22 cellular contexts compared by ENCODE assay signal in the genomic region with DNA sequence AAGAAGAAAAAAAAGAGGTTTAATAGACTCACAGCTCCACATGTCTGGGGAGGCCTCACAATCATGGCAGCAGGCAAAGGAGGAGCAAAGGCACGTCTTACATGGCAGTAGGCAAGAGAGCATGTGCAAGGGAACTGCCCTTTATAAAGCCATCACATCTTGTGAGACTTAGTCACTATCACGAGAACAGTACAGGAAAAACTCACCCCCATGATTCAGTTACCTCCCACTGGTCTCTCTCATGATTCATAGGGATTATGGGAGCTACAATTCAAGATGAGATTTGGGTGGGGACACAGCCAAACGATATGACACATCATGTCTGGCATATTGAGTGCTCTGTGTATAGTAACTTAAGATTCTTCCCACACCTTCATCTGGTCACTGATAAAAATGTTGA.
DNase-seq lines count a peak whose midpoint lies in the region; ATAC-seq, FAIRE-seq and TF ChIP-seq lines count a peak whose summit lies in the region.
"Had no signal": no experiment of that assay in that cellular context is flagged by ENCODE, and none has a peak within 500 bp of the region (broad histone marks: within the 10 kb centered on the region; RNA-seq: fewer than 3 reads in every experiment).

No MANE protein-coding gene starts in this region.

- peaks cover 2% of the 10 kb centered on the region for H3K4me1 Mint-ChIP-seq in activated CD4-positive, alpha-beta T cell treated with anti-CD3 and anti-CD28 coated beads for 36 hours
- H3K4me1 Mint-ChIP-seq: central memory CD8-positive, alpha-beta T cell; T-cell had no signal

- H3K27me3 ChIP-seq in PC-3 (ENCODE audit: low read length) = no peaks in the 10 kb centered on the region
- H3K27me3 ChIP-seq in osteoblast (ENCODE audit: insufficient read depth, low read length) = no peaks in the 10 kb centered on the region
- no peaks in the 10 kb centered on the region for H3K27me3 ChIP-seq in H7 (ENCODE audit: control insufficient read depth, insufficient read depth, low read length)
- H3K27me3 ChIP-seq: transverse colon had no signal

- H3K36me3 Mint-ChIP-seq in activated CD4-positive, alpha-beta T cell treated with anti-CD3 and anti-CD28 coated beads for 36 hours (ENCODE audit: low read depth) = peaks cover 36% of the 10 kb centered on the region

- POLR2A ChIA-PET in activated CD4-positive, alpha-beta T cell treated with anti-CD3 and anti-CD28 coated beads for 36 hours (lab: Charles Lee) = interaction anchor here (0.6 kb wide), 2 partner anchors 14 to 688 kb away, joined by 5 to 7 read pairs; no protein-coding TSS in a partner anchor
- POLR2A ChIA-PET in PC-3 (lab: Charles Lee; ENCODE audit: unreplicated experiment) = no interaction called here

- H3K36me3 ChIP-seq in PC-3 (ENCODE audit: low read depth, low read length) (peaks cover 19% of the 10 kb centered on the region), osteoblast (ENCODE audit: insufficient read depth, low read length) (peaks cover 28% of the 10 kb centered on the region), H7 (replicated peaks; ENCODE audit: control insufficient read depth, insufficient read depth, low read length) (no peaks in the 10 kb centered on the region; the same call in 1 of the 2 replicates)

- H3K27me3 Mint-ChIP-seq in activated CD4-positive, alpha-beta T cell treated with anti-CD3 and anti-CD28 coated beads for 36 hours = no peaks in the 10 kb centered on the region
- H3K27me3 Mint-ChIP-seq: central memory CD8-positive, alpha-beta T cell; T-cell had no signal

- no peak overlapping the region for H3K4me3 Mint-ChIP-seq in activated CD4-positive, alpha-beta T cell treated with anti-CD3 and anti-CD28 coated beads for 36 hours
- H3K4me3 Mint-ChIP-seq: activated CD8-positive, alpha-beta T cell treated with anti-CD3 and anti-CD28 coated beads, Interleukin-2, amount 10 ng/mL, durations not matched to agents 7 days and 5 days; activated T-helper 1 cell treated with anti-CD3 and anti-CD28 coated beads, Interleukin-12 subunit alpha, Interleukin-12 subunit beta, Interleukin-2, Interleukin-4 antibody, amounts not matched to agents 30 ng/mL and 10 ng/mL and 1 ng/mL, durations not matched to agents 14 hours and 24 hours and 36 hours; central memory CD8-positive, alpha-beta T cell; T-cell had no signal

- FAIRE-seq in GM12892 (lab: Jason Lieb, UNC) = no peak

- CTCF ChIA-PET in activated CD4-positive, alpha-beta T cell treated with anti-CD3 and anti-CD28 coated beads for 36 hours (lab: Charles Lee) = interaction anchor here (1.2 kb wide), 1 partner anchor 87 kb away, joined by 3 read pairs; no protein-coding TSS in a partner anchor
- CTCF ChIA-PET in PC-3 (lab: Charles Lee) = interaction anchor here (1.0 kb wide), 1 partner anchor 543 kb away, joined by 4 read pairs; no protein-coding TSS in a partner anchor

- H3K9ac ChIP-seq in PC-3 (ENCODE audit: low read length) = no peak overlapping the region

- no peak overlapping the region for H3K4me2 ChIP-seq in PC-3 (ENCODE audit: low read length)
- no peak overlapping the region for H3K4me2 ChIP-seq in osteoblast (ENCODE audit: insufficient read depth, low read length)

- no peak overlapping the region for H2AFZ ChIP-seq in PC-3 (ENCODE audit: low read length)
- no peak overlapping the region for H2AFZ ChIP-seq in osteoblast (ENCODE audit: low read length)

- intact Hi-C loops in activated CD4-positive, alpha-beta T cell treated with anti-CD3 and anti-CD28 coated beads for 36 hours (cut with DNase I, micrococcal nuclease) = loop anchor here in 1 of 2 experiments (10.0 kb wide), 1 partner anchor 307 kb away; no protein-coding TSS in a partner anchor
- intact Hi-C loops in PC-3 (cut with micrococcal nuclease) = loop anchor here (10.0 kb wide), 1 partner anchor 167 kb away; a partner anchor contains a TSS

- H3K27ac ChIP-seq in PC-3 (ENCODE audit: low read length) (no peak overlapping the region), epithelial cell of prostate (peak overlapping the region; percentile 42), osteoblast (ENCODE audit: low read depth, low read length) (no peak overlapping the region)
- H3K27ac ChIP-seq: 22Rv1, C4-2B, transverse colon had no signal

- ATAC-seq in activated CD4-positive, alpha-beta T cell treated with anti-CD3 and anti-CD28 coated beads for 36 hours = peak; percentile 26
- no peak for ATAC-seq in PC-3
- ATAC-seq: activated CD8-positive, alpha-beta T cell treated with anti-CD3 and anti-CD28 coated beads, Interleukin-2, amount 10 ng/mL, durations not matched to agents 7 days and 5 days; T-cell had no signal

- H3K27ac Mint-ChIP-seq in activated CD4-positive, alpha-beta T cell treated with anti-CD3 and anti-CD28 coated beads for 36 hours = no peak overlapping the region
- H3K27ac Mint-ChIP-seq: activated CD8-positive, alpha-beta T cell treated with anti-CD3 and anti-CD28 coated beads, Interleukin-2, amount 10 ng/mL, durations not matched to agents 7 days and 5 days; activated T-helper 1 cell treated with anti-CD3 and anti-CD28 coated beads, Interleukin-12 subunit alpha, Interleukin-12 subunit beta, Interleukin-2, Interleukin-4 antibody, amounts not matched to agents 30 ng/mL and 10 ng/mL and 1 ng/mL, durations not matched to agents 14 hours and 24 hours and 36 hours; T-cell had no signal

- H3K4me3 ChIP-seq in PC-3 (ENCODE audit: low read length) (no peak overlapping the region), osteoblast (ENCODE audit: insufficient read depth, low read length) (no peak overlapping the region), H7 (ENCODE audit: insufficient read depth, low read depth, low read length) (no peak overlapping the region)
- H3K4me3 ChIP-seq: transverse colon had no signal

- H3K9me2 ChIP-seq in PC-3 (replicated peaks; ENCODE audit: low read length) = no peaks in the 10 kb centered on the region

- TF ChIP-seq CTCF in PC-3 (conservative IDR thresholded peaks at IDR 0.05; ENCODE audit: low read depth, low read length) = no peak
- TF ChIP-seq CTCF in osteoblast (IDR thresholded peaks at IDR 0.05; ENCODE audit: extremely low read depth, low read depth, low read length) = no peak

- no peaks in the 10 kb centered on the region for H3K79me2 ChIP-seq in PC-3 (ENCODE audit: low read length)
- no peaks in the 10 kb centered on the region for H3K79me2 ChIP-seq in osteoblast (ENCODE audit: insufficient read depth, low read length)

- H3F3A ChIP-seq in PC-3 (ENCODE audit: low read length, unreplicated experiment) = no peaks in the 10 kb centered on the region

- H3K9me3 ChIP-seq in PC-3 (ENCODE audit: low read length) (no peaks in the 10 kb centered on the region), osteoblast (ENCODE audit: low read depth, low read length) (no peaks in the 10 kb centered on the region)
- H3K9me3 ChIP-seq: transverse colon had no signal

- H3K4me1 ChIP-seq in PC-3 (ENCODE audit: insufficient read depth, low read length) (peaks cover 20% of the 10 kb centered on the region), osteoblast (ENCODE audit: insufficient read depth, low read length) (no peaks in the 10 kb centered on the region)
- H3K4me1 ChIP-seq: transverse colon had no signal

- TF ChIP-seq POLR2A in GM12892 (IDR thresholded peaks at IDR 0.05; ENCODE audit: low read depth, low read length) = no peak

- DNase-seq in activated CD4-positive, alpha-beta T cell treated with anti-CD3 and anti-CD28 coated beads for 36 hours = peak; percentile 6
- DNase-seq in activated CD4-positive, alpha-beta T cell treated with anti-CD3 and anti-CD28 coated beads, Interleukin-2, amount 50 U/mL, for 4 hours = no peak
- DNase-seq in PC-3 (peak; percentile 7), epithelial cell of prostate (ENCODE audit: low read depth, low spot score) (peak; percentile 48), non-pigmented ciliary epithelial cell (ENCODE audit: low read depth) (peak; percentile 20), osteoblast (ENCODE audit: insufficient read length, low spot score, missing footprints) (no peak), H7 (no peak), GM12892 (ENCODE audit: insufficient read length) (no peak)
- DNase-seq: activated CD8-positive, alpha-beta T cell treated with anti-CD3 and anti-CD28 coated beads, Interleukin-2, amount 10 ng/mL, durations not matched to agents 7 days and 5 days; effector CD4-positive, alpha-beta T cell; MV-4-11; NCI-H2029 treated with DMSO at 0.1 percent for 48 hours; NCI-H446 treated with DMSO at 0.1 percent for 48 hours; SHP77; stimulated activated CD4-positive, alpha-beta T cell treated with anti-CD3 and anti-CD28 coated beads, Interleukin-15, amount 100 ng/mL, for 24 hours; stimulated activated naive CD4-positive, alpha-beta T cell; T-cell; transverse colon had no signal

- H4K20me1 ChIP-seq in PC-3 (ENCODE audit: low read length) (no peaks in the 10 kb centered on the region), osteoblast (ENCODE audit: insufficient read depth, low read length) (no peaks in the 10 kb centered on the region)

- no TSS peak for BruUV-seq in PC-3 (replicated peaks; lab: Mats Ljungman, UMichigan)

- H3K9me3 Mint-ChIP-seq in activated CD4-positive, alpha-beta T cell treated with anti-CD3 and anti-CD28 coated beads for 36 hours (ENCODE audit: low read depth) = no peaks in the 10 kb centered on the region
- H3K9me3 Mint-ChIP-seq: activated T-helper 1 cell treated with anti-CD3 and anti-CD28 coated beads, Interleukin-12 subunit alpha, Interleukin-12 subunit beta, Interleukin-2, Interleukin-4 antibody, amounts not matched to agents 30 ng/mL and 10 ng/mL and 1 ng/mL, durations not matched to agents 14 hours and 24 hours and 36 hours; central memory CD8-positive, alpha-beta T cell; T-cell had no signal

Comparison
In these comparisons a context has a peak if more than half of its experiments do, and no peak if none do; other contexts are left out.
1. DNase-seq: peak in activated CD4-positive, alpha-beta T cell treated with anti-CD3 and anti-CD28 coated beads for 36 hours (single experiment), PC-3 (single experiment), epithelial cell of prostate (single experiment) and non-pigmented ciliary epithelial cell (single experiment); none in activated CD4-positive, alpha-beta T cell treated with anti-CD3 and anti-CD28 coated beads, Interleukin-2, amount 50 U/mL, for 4 hours (0 of 2), osteoblast (single experiment), H7 (single experiment) and GM12892 (single experiment).